In genomic region chr6:82057846-82058554, GRCh38 we compare ENCODE assay signal across 10 cellular contexts.
DNase-seq lines count a peak whose midpoint lies in the region.
"Had no signal": no experiment of that assay in that cellular context is flagged by ENCODE, and none has a peak within 500 bp of the region (broad histone marks: within the 10 kb centered on the region; RNA-seq: fewer than 3 reads in every experiment).

No MANE protein-coding gene starts in this region.

- intact Hi-C loops in posterior vena cava (cut with DNase I), result loop anchor here in 1 of 2 donors (2.0 kb wide), 1 partner anchor 17 kb away; no protein-coding TSS in a partner anchor

- DNase-seq in G401 (ENCODE audit: low spot score), result peak; percentile 75
- peak; percentile 39 for DNase-seq in NCI-H2227 (lab: John Stamatoyannopoulos, UW; ENCODE audit: unreplicated experiment)
- DNase-seq in dedifferentiated amniotic fluid mesenchymal stem cell (ENCODE audit: extremely low spot score), result peak; percentile 53
- DNase-seq in middle frontal gyrus (ENCODE audit: extremely low spot score, low spot score), result peak; percentile 14
- no peak for DNase-seq in GDM1 (lab: John Stamatoyannopoulos, UW)
- no peak for DNase-seq in A172 (ENCODE audit: low spot score)
- DNase-seq in posterior vena cava (ENCODE audit: low spot score), result no peak
- DNase-seq in NCI-H226, result no peak
- DNase-seq: activated CD4-positive, alpha-beta T cell treated with anti-CD3 and anti-CD28 coated beads, Interleukin-2, amount 50 U/mL, for 1 hour; adrenal gland had no signal

- in situ Hi-C loops in G401 (cut with HindIII; ENCODE audit: low sequenced_read_pairs), result no loop called here

Comparison
In these comparisons a context has a peak if more than half of its experiments do, and no peak if none do; other contexts are left out.
1. DNase-seq: peak in G401 (single experiment), NCI-H2227 (single experiment), dedifferentiated amniotic fluid mesenchymal stem cell (single experiment) and middle frontal gyrus (single experiment); none in GDM1 (single experiment), A172 (single experiment), posterior vena cava (single experiment) and NCI-H226 (single experiment).